12 cellular contexts compared by ENCODE assay signal in genomic region chr7:74575083-74575803, GRCh38.
DNase-seq lines count a peak whose midpoint lies in the region; TF ChIP-seq lines count a peak whose summit lies in the region.
"Had no signal": no experiment of that assay in that cellular context is flagged by ENCODE, and none has a peak within 500 bp of the region (broad histone marks: within the 10 kb centered on the region; RNA-seq: fewer than 3 reads in every experiment).

No MANE protein-coding gene starts in this region.

- no peaks in the 10 kb centered on the region for H3K36me3 ChIP-seq in MG63

- intact Hi-C loops in CD14-positive monocyte (cut with micrococcal nuclease): no loop called here

- no peaks in the 10 kb centered on the region for H3K9me3 ChIP-seq in MG63
- H3K9me3 ChIP-seq: HAP-1 had no signal

- H3K4me3 Mint-ChIP-seq in chondrocyte (ENCODE audit: unreplicated experiment): no peak overlapping the region
- no peak overlapping the region for H3K4me3 Mint-ChIP-seq in nephron progenitor cell
- peak overlapping the region in 1 of 2 donors; percentile 24 for H3K4me3 Mint-ChIP-seq in CD14-positive monocyte
- H3K4me3 Mint-ChIP-seq: CD4-positive, alpha-beta memory T cell had no signal

- peak overlapping the region; percentile 62 for H3K27ac Mint-ChIP-seq in chondrocyte (ENCODE audit: unreplicated experiment)
- H3K27ac Mint-ChIP-seq in nephron progenitor cell: peak overlapping the region; percentile 54
- no peak overlapping the region for H3K27ac Mint-ChIP-seq in CD14-positive monocyte

- no peak overlapping the region for H3K4me3 ChIP-seq in MG63
- H3K4me3 ChIP-seq: HAP-1 had no signal

- TF ChIP-seq CTCF in chondrocyte (IDR thresholded peaks at IDR 0.05) (peak; percentile 11), nephron progenitor cell (IDR thresholded peaks at IDR 0.05) (no peak), CD14-positive monocyte (IDR thresholded peaks at IDR 0.05) (no peak)

- no peaks in the 10 kb centered on the region for H3K27me3 ChIP-seq in MG63

- no peaks in the 10 kb centered on the region for H3K27me3 Mint-ChIP-seq in chondrocyte (ENCODE audit: low read depth)
- no peaks in the 10 kb centered on the region for H3K27me3 Mint-ChIP-seq in nephron progenitor cell (ENCODE audit: low read depth, poor library complexity)
- H3K27me3 Mint-ChIP-seq in CD14-positive monocyte (ENCODE audit: low read depth in 3 of 3): peaks cover 2% of the 10 kb centered on the region in 3 donors
- H3K27me3 Mint-ChIP-seq: CD4-positive, alpha-beta memory T cell had no signal

- H3K9me3 Mint-ChIP-seq in chondrocyte (ENCODE audit: low read depth) (no peaks in the 10 kb centered on the region), nephron progenitor cell (peaks cover 3% of the 10 kb centered on the region), CD14-positive monocyte (no peaks in the 10 kb centered on the region)
- H3K9me3 Mint-ChIP-seq: CD4-positive, alpha-beta memory T cell had no signal

- DNase-seq in COLO668 (lab: John Stamatoyannopoulos, UW; ENCODE audit: unreplicated experiment) (peak; percentile 2), MG63 (peak; percentile 23), chondrocyte (ENCODE audit: low spot score) (no peak), nephron progenitor cell (no peak), Ammon's horn (ENCODE audit: low spot score) (no peak), foreskin melanocyte (no peak), CD14-positive monocyte (ENCODE audit: low spot score) (no peak), dermis blood vessel endothelial cell (no peak)
- DNase-seq: activated T-cell treated with anti-CD3 and anti-CD28 coated beads, Interleukin-2, amount 50 U/mL, for 1 hour; CD4-positive, alpha-beta memory T cell; NCI-H2081 had no signal

- H3K36me3 Mint-ChIP-seq in chondrocyte (ENCODE audit: low read depth) (peaks cover 4% of the 10 kb centered on the region), nephron progenitor cell (ENCODE audit: low read depth) (peaks cover 43% of the 10 kb centered on the region), CD14-positive monocyte (no peaks in the 10 kb centered on the region)
- H3K36me3 Mint-ChIP-seq: CD4-positive, alpha-beta memory T cell had no signal

- H3K4me1 Mint-ChIP-seq in chondrocyte (ENCODE audit: low read depth): peaks cover 30% of the 10 kb centered on the region
- H3K4me1 Mint-ChIP-seq in nephron progenitor cell: peaks cover 11% of the 10 kb centered on the region
- H3K4me1 Mint-ChIP-seq in CD14-positive monocyte: peaks cover 8% of the 10 kb centered on the region

Comparison
In these comparisons a context has a peak if more than half of its experiments do, and no peak if none do; other contexts are left out.
1. DNase-seq: peak in COLO668 (single experiment) and MG63 (single experiment); none in chondrocyte (single experiment), nephron progenitor cell (single experiment), Ammon's horn (single experiment), foreskin melanocyte (single experiment), CD14-positive monocyte (single experiment) and dermis blood vessel endothelial cell (single experiment).
2. H3K27ac Mint-ChIP-seq: peak in chondrocyte (single experiment) and nephron progenitor cell (single experiment); none in CD14-positive monocyte (0 of 7).